ENCODE assay signal across 30 cellular contexts in genomic region chr14:27917896-27918295, GRCh38.
"Had no signal": no experiment of that assay in that cellular context is flagged by ENCODE, and none has a peak within 500 bp of the region (broad histone marks: within the 10 kb centered on the region; RNA-seq: fewer than 3 reads in every experiment).

No MANE protein-coding gene starts in this region.

- H3K27me3 Mint-ChIP-seq: activated CD4-positive, alpha-beta memory T cell treated with anti-CD3 and anti-CD28 coated beads for 36 hours; activated CD4-positive, alpha-beta T cell treated with anti-CD3 and anti-CD28 coated beads for 36 hours; activated naive CD8-positive, alpha-beta T cell treated with anti-CD3 and anti-CD28 coated beads for 36 hours; central memory CD8-positive, alpha-beta T cell had no signal

- H3K27ac Mint-ChIP-seq: activated CD4-positive, alpha-beta memory T cell treated with anti-CD3 and anti-CD28 coated beads for 36 hours; activated CD4-positive, alpha-beta T cell treated with anti-CD3 and anti-CD28 coated beads for 36 hours; activated naive CD8-positive, alpha-beta T cell treated with anti-CD3 and anti-CD28 coated beads for 36 hours; T-helper 1 cell treated with Interleukin-12 subunit alpha and Interleukin-12 subunit beta and Interleukin-4 antibody, amounts not matched to agents 30 μg/mL and 1 μg/mL, for 36 hours; T-helper 2 cell treated with Interferon-gamma antibody and Interleukin-4, amounts not matched to agents 5 μg/mL and 100 μg/mL, for 36 hours had no signal

- DNase-seq: activated CD4-positive, alpha-beta memory T cell treated with anti-CD3 and anti-CD28 coated beads for 36 hours; activated CD4-positive, alpha-beta T cell treated with anti-CD3 and anti-CD28 coated beads for 36 hours; activated CD4-positive, alpha-beta T cell treated with anti-CD3 and anti-CD28 coated beads, Interleukin-2, amount 50 U/mL, for 1 hour; activated CD8-positive, alpha-beta memory T cell treated with anti-CD3 and anti-CD28 coated beads, Interleukin-2, amount 50 U/mL, for 4 hours; activated effector memory CD4-positive, alpha-beta T cell treated with Interleukin-2 at 50 U/mL for 16 hours; activated naive CD4-positive, alpha-beta T cell treated with anti-CD3 and anti-CD28 coated beads, Interleukin-2, amount 50 U/mL, for 16 hours; activated naive CD8-positive, alpha-beta T cell treated with anti-CD3 and anti-CD28 coated beads for 36 hours; activated T-cell treated with anti-CD3 and anti-CD28 coated beads for 4 hours; activated T-cell treated with anti-CD3 and anti-CD28 coated beads, Interleukin-2, amount 50 U/mL, for 48 hours; amniotic stem cell; aorta; brain microvascular endothelial cell; Karpas-422; NCI-H1048; NCI-H1105 treated with DMSO at 0.1 percent for 48 hours; NCI-H1436; NCI-H1694; NCI-H1930; NCI-H2081 treated with DMSO at 0.1 percent for 48 hours; NCI-H226; NCI-H524 treated with DMSO at 0.1 percent for 48 hours; SHP77 treated with DMSO at 0.1 percent for 48 hours; SK-N-SH had no signal

- H3K4me3 Mint-ChIP-seq: activated CD4-positive, alpha-beta memory T cell treated with anti-CD3 and anti-CD28 coated beads for 36 hours; activated CD4-positive, alpha-beta T cell treated with anti-CD3 and anti-CD28 coated beads for 36 hours; activated naive CD8-positive, alpha-beta T cell treated with anti-CD3 and anti-CD28 coated beads for 36 hours; central memory CD8-positive, alpha-beta T cell; T-helper 1 cell treated with Interleukin-12 subunit alpha and Interleukin-12 subunit beta and Interleukin-4 antibody, amounts not matched to agents 30 μg/mL and 1 μg/mL, for 36 hours; T-helper 2 cell treated with Interferon-gamma antibody and Interleukin-4, amounts not matched to agents 5 μg/mL and 100 μg/mL, for 36 hours had no signal

- H3K36me3 ChIP-seq: brain microvascular endothelial cell, SJSA1 had no signal

- H3K9ac ChIP-seq: SK-N-SH had no signal

- ATAC-seq: activated CD4-positive, alpha-beta T cell treated with anti-CD3 and anti-CD28 coated beads for 36 hours; activated CD4-positive, CD25-positive, alpha-beta regulatory T cell treated with anti-CD3 and anti-CD28 coated beads, Interleukin-2, amount 50 U/mL, for 24 hours; Panc1 had no signal

- H3K4me1 ChIP-seq: SJSA1 had no signal

- H3K4me2 ChIP-seq: SK-N-SH had no signal

- FAIRE-seq: TTC549 had no signal

- H3K4me3 ChIP-seq: SJSA1 had no signal

- H3K27me3 ChIP-seq: brain microvascular endothelial cell, SJSA1 had no signal

- H3K4me1 Mint-ChIP-seq: activated CD4-positive, alpha-beta T cell treated with anti-CD3 and anti-CD28 coated beads for 36 hours; activated naive CD8-positive, alpha-beta T cell treated with anti-CD3 and anti-CD28 coated beads for 36 hours; central memory CD8-positive, alpha-beta T cell had no signal

- H3K9me3 ChIP-seq: SJSA1, SK-N-SH had no signal

- H3K27ac ChIP-seq: brain microvascular endothelial cell, SJSA1 had no signal

- H3K36me3 Mint-ChIP-seq: activated CD4-positive, alpha-beta memory T cell treated with anti-CD3 and anti-CD28 coated beads for 36 hours; activated naive CD8-positive, alpha-beta T cell treated with anti-CD3 and anti-CD28 coated beads for 36 hours had no signal
